In genomic region chr11:844693-845644, GRCh38 we compare ENCODE assay signal across 8 cellular contexts. TPM values are rescaled to one million over a fixed set of nuclear protein-coding genes. Genes with fewer than 3 reads are reported as not detected.
DNase-seq lines count a peak whose midpoint lies in the region; ATAC-seq and TF ChIP-seq lines count a peak whose summit lies in the region.

No MANE protein-coding gene starts in this region.

- no peak for ATAC-seq in HG03139 (IDR thresholded peaks at IDR 0.05; ENCODE audit: unreplicated experiment)

- peaks cover 23% of the 10 kb centered on the region for H3K79me2 ChIP-seq in neural progenitor cell (ENCODE audit: low read depth)

- in situ Hi-C loops in HAP-1 (cut with MboI; ENCODE audit: low sequenced_read_pairs), result no loop called here

- H3K9me3 ChIP-seq in HAP-1 (no peaks in the 10 kb centered on the region), neural progenitor cell (ENCODE audit: low read depth) (no peaks in the 10 kb centered on the region)

- DNase-seq in HAP-1 (ENCODE audit: low spot score in 2 of 2) (peak; percentile 76 to 91), fibroblast of villous mesenchyme (ENCODE audit: low read depth) (peak; percentile 97), neural progenitor cell (ENCODE audit: low spot score) (peak; percentile 83), SW480 (ENCODE audit: low spot score) (no peak), NOMO-1 treated with dmso at 0.1 percent for 144 hours (lab: John Stamatoyannopoulos, UW; ENCODE audit: unreplicated experiment) (no peak)

- H3K9me3 Mint-ChIP-seq in neural progenitor cell, result no peaks in the 10 kb centered on the region

- H3K27ac ChIP-seq in 22Rv1 (peak overlapping the region; percentile 82), VCaP (peak overlapping the region; percentile 95), neural progenitor cell (no peak overlapping the region)

- H3K4me3 ChIP-seq in HAP-1 (peak overlapping the region; percentile 89), fibroblast of villous mesenchyme (ENCODE audit: low read depth, low read length) (peak overlapping the region; percentile 86), neural progenitor cell (peak overlapping the region; percentile 96)

- H3K4me1 Mint-ChIP-seq in neural progenitor cell, result peaks cover 37% of the 10 kb centered on the region

- peak overlapping the region; percentile 97 for H3K4me2 ChIP-seq in neural progenitor cell

- peaks cover 44% of the 10 kb centered on the region for H3F3A ChIP-seq in neural progenitor cell (ENCODE audit: low read depth)

- no peaks in the 10 kb centered on the region for H3K27me3 ChIP-seq in HAP-1 (ENCODE audit: low read depth)
- peaks cover 24% of the 10 kb centered on the region for H3K27me3 ChIP-seq in neural progenitor cell

- no peaks in the 10 kb centered on the region for H3K36me3 Mint-ChIP-seq in neural progenitor cell

- peak overlapping the region; percentile 78 for H3K4me3 Mint-ChIP-seq in neural progenitor cell

- H3K9ac ChIP-seq in neural progenitor cell, result no peak overlapping the region

- TF ChIP-seq CTCF in 22Rv1 (IDR thresholded peaks at IDR 0.05), result no peak
- no peak for TF ChIP-seq CTCF in VCaP (conservative IDR thresholded peaks at IDR 0.05)
- no peak for TF ChIP-seq CTCF in fibroblast of villous mesenchyme (IDR thresholded peaks at IDR 0.05; ENCODE audit: insufficient read depth, low read depth, low read length)
- no peak for TF ChIP-seq CTCF in neural progenitor cell (IDR thresholded peaks at IDR 0.05)

- H3K4me1 ChIP-seq in HAP-1, result peaks cover 14% of the 10 kb centered on the region
- H3K4me1 ChIP-seq in neural progenitor cell, result peaks cover 38% of the 10 kb centered on the region

- H4K20me1 ChIP-seq in neural progenitor cell (ENCODE audit: low read depth), result peaks cover 36% of the 10 kb centered on the region

- peaks cover 13% of the 10 kb centered on the region for H3K27me3 Mint-ChIP-seq in neural progenitor cell (ENCODE audit: insufficient read depth, low read depth)

- peaks cover 24% of the 10 kb centered on the region for H3K36me3 ChIP-seq in HAP-1 (replicated peaks)
- no peaks in the 10 kb centered on the region for H3K36me3 ChIP-seq in neural progenitor cell

- no peak overlapping the region for H2AFZ ChIP-seq in neural progenitor cell (replicated peaks)

- no peak overlapping the region for H3K27ac Mint-ChIP-seq in neural progenitor cell

RNA-seq across cellular contexts. Expression of gene TSPAN4, which starts 2.3 kb away (rescaled TPM):
- total RNA-seq in fibroblast of villous mesenchyme (113 and 126 TPM in 2 replicates), neural progenitor cell (ENCODE audit: low replicate concordance) (19.6 and 58.2 TPM in 2 replicates)

RNA-seq across cellular contexts. Expression of gene POLR2L, which starts 2.6 kb away (rescaled TPM):
- 92.4 and 120 TPM in 2 replicates for total RNA-seq in fibroblast of villous mesenchyme
- total RNA-seq in neural progenitor cell (ENCODE audit: low replicate concordance), result 12.9 and 27.5 TPM in 2 replicates

RNA-seq across cellular contexts. Expression of gene CD151, which starts 12.2 kb away (rescaled TPM):
- total RNA-seq in fibroblast of villous mesenchyme (218 and 295 TPM in 2 replicates), neural progenitor cell (ENCODE audit: low replicate concordance) (37.4 and 82.2 TPM in 2 replicates)

RNA-seq across cellular contexts. Expression of gene CRACR2B, which starts 17.2 kb away (rescaled TPM):
- total RNA-seq in fibroblast of villous mesenchyme (0.43 and 0.97 TPM in 2 replicates), neural progenitor cell (ENCODE audit: low replicate concordance) (3.9 and 11.6 TPM in 2 replicates)

RNA-seq across cellular contexts. Expression of gene PNPLA2, which starts 26.3 kb away (rescaled TPM):
- 23.5 and 28.5 TPM in 2 replicates for total RNA-seq in fibroblast of villous mesenchyme
- total RNA-seq in neural progenitor cell (ENCODE audit: low replicate concordance), result 2.6 and 20.9 TPM in 2 replicates

Comparison
In these comparisons a context has a peak if more than half of its experiments do, and no peak if none do; other contexts are left out.
1. DNase-seq: peak in HAP-1 (2 of 2), fibroblast of villous mesenchyme (single experiment) and neural progenitor cell (single experiment); none in SW480 (single experiment) and NOMO-1 treated with dmso at 0.1 percent for 144 hours (single experiment).
2. Peak in every context shown above with its lines, with median percentiles within 50 percentile points of each other: H3K4me3 ChIP-seq.